In genomic region chr15:79898772-79899171, GRCh38 we compare ENCODE assay signal across 8 cellular contexts. TPM values are rescaled to one million over a fixed set of nuclear protein-coding genes. Genes with fewer than 3 reads are reported as not detected.
DNase-seq lines count a peak whose midpoint lies in the region; ATAC-seq, FAIRE-seq and TF ChIP-seq lines count a peak whose summit lies in the region.
"Not testable (repeated sequence)": the region's sequence is repeated elsewhere in the genome, so short reads cannot be mapped to it uniquely, and the experiment has no call there.

No MANE protein-coding gene starts in this region.

- H2AFZ ChIP-seq in GM23338; astrocyte (ENCODE audit: low read depth, low read length); smooth muscle cell (ENCODE audit: low read depth): not testable (repeated sequence)

- not testable (repeated sequence) for H3K36me3 ChIP-seq in GM23338 (ENCODE audit: insufficient read depth); astrocyte (ENCODE audit: insufficient read depth, low read length); smooth muscle cell (ENCODE audit: low read depth)

- H3K9ac ChIP-seq in astrocyte (ENCODE audit: low read length); smooth muscle cell (ENCODE audit: low read depth): not testable (repeated sequence)

- not testable (repeated sequence) for H3K27ac Mint-ChIP-seq in GM23338; astrocyte (ENCODE audit: unreplicated experiment)
- H3K27ac Mint-ChIP-seq in memory B cell, result peak overlapping the region; percentile 97

- not testable (repeated sequence) for H3K4me3 Mint-ChIP-seq in GM23338; astrocyte (ENCODE audit: unreplicated experiment); memory B cell

- not testable (repeated sequence) for H3F3A ChIP-seq in GM23338 (replicated peaks; ENCODE audit: low read depth)
- peaks cover 24% of the 10 kb centered on the region for H3F3A ChIP-seq in smooth muscle cell (ENCODE audit: low read depth)

- peaks cover 13% of the 10 kb centered on the region for H3K4me1 ChIP-seq in GM23338 (ENCODE audit: insufficient read depth)
- H3K4me1 ChIP-seq in astrocyte (ENCODE audit: insufficient read depth, low read length), result not testable (repeated sequence)
- H3K4me1 ChIP-seq in smooth muscle cell (ENCODE audit: low read depth), result peaks cover 20% of the 10 kb centered on the region

- H3K4me3 ChIP-seq in GM23338; astrocyte (ENCODE audit: insufficient read depth, low read depth, low read length); smooth muscle cell: not testable (repeated sequence)

- FAIRE-seq in astrocyte (lab: Jason Lieb, UNC), result not testable (repeated sequence)

- DNase-seq in AG08396 (ENCODE audit: low spot score) (peak; percentile 16), NOMO-1 (lab: John Stamatoyannopoulos, UW; ENCODE audit: unreplicated experiment in 2 of 2) (peak; percentile 37 to 82), astrocyte (ENCODE audit: low read depth) (peak; percentile 21), fibroblast of peridontal ligament (ENCODE audit: extremely low read depth) (peak; percentile 90)
- not testable (repeated sequence) for DNase-seq in GM23338 (ENCODE audit: low spot score); memory B cell (ENCODE audit: low spot score in 2 of 2); smooth muscle cell (lab: John Stamatoyannopoulos, UW; ENCODE audit: unreplicated experiment)

- H3K27ac ChIP-seq in GM23338 (ENCODE audit: low read depth), result peak overlapping the region; percentile 91; the same call in 1 of the 2 replicates
- peak overlapping the region; percentile 99 for H3K27ac ChIP-seq in VCaP
- not testable (repeated sequence) for H3K27ac ChIP-seq in astrocyte (ENCODE audit: low read depth, low read length)
- peak overlapping the region; percentile 84 for H3K27ac ChIP-seq in smooth muscle cell (ENCODE audit: low read depth)

- not testable (repeated sequence) for H3K9me2 ChIP-seq in GM23338 (ENCODE audit: insufficient read depth)

- H3K9me3 ChIP-seq in astrocyte (ENCODE audit: insufficient read depth, low read depth, low read length); smooth muscle cell (replicated peaks; ENCODE audit: low read depth): not testable (repeated sequence)

- H3K36me3 Mint-ChIP-seq in GM23338 (ENCODE audit: low read depth); astrocyte (ENCODE audit: low read depth, unreplicated experiment); memory B cell: not testable (repeated sequence)

- H3K79me2 ChIP-seq in GM23338 (replicated peaks; ENCODE audit: insufficient read depth) (peaks cover 26% of the 10 kb centered on the region), astrocyte (ENCODE audit: insufficient read depth, low read length) (peaks cover 12% of the 10 kb centered on the region), smooth muscle cell (ENCODE audit: low read depth) (peaks cover 32% of the 10 kb centered on the region)

- not testable (repeated sequence) for H3K27me3 Mint-ChIP-seq in GM23338 (ENCODE audit: insufficient read depth, low read depth, poor library complexity); astrocyte (ENCODE audit: low read depth, unreplicated experiment); memory B cell

- ATAC-seq in GM23338; memory B cell (ENCODE audit: low read depth): not testable (repeated sequence)

- H3K27me3 ChIP-seq in GM23338 (ENCODE audit: insufficient read depth); astrocyte (ENCODE audit: insufficient read depth, low read length); smooth muscle cell (ENCODE audit: low read depth): not testable (repeated sequence)

- not testable (repeated sequence) for H4K20me1 ChIP-seq in GM23338 (replicated peaks; ENCODE audit: insufficient read depth); astrocyte (ENCODE audit: insufficient read depth, low read length); smooth muscle cell (ENCODE audit: low read depth)

- 36% methylated on average over 3 of the region's 3 CpGs for WGBS in smooth muscle cell (ENCODE audit: low lambda C conversion rate)

- H3K4me1 Mint-ChIP-seq in GM23338, result peaks cover 16% of the 10 kb centered on the region; the same call in 2 of the 3 replicates
- H3K4me1 Mint-ChIP-seq in astrocyte (ENCODE audit: low read depth, unreplicated experiment), result not testable (repeated sequence)
- peaks cover 31% of the 10 kb centered on the region for H3K4me1 Mint-ChIP-seq in memory B cell

- H3K4me2 ChIP-seq in GM23338; astrocyte (ENCODE audit: low read length): not testable (repeated sequence)
- peak overlapping the region; percentile 88 for H3K4me2 ChIP-seq in smooth muscle cell

- not testable (repeated sequence) for H3K9me3 Mint-ChIP-seq in GM23338; astrocyte (ENCODE audit: unreplicated experiment); memory B cell

- TF ChIP-seq CTCF in GM23338 (conservative IDR thresholded peaks at IDR 0.05; ENCODE audit: low read depth in 2 of 2); VCaP (conservative IDR thresholded peaks at IDR 0.05); astrocyte (IDR thresholded peaks at IDR 0.05; ENCODE audit: insufficient read depth, low read depth, low read length); smooth muscle cell (IDR thresholded peaks at IDR 0.05; ENCODE audit: borderline replicate concordance, insufficient read depth, poor library complexity, severe bottlenecking): not testable (repeated sequence)

RNA-seq across cellular contexts. Expression of gene MTHFS, which starts 2.0 kb away (rescaled TPM):
- total RNA-seq in GM23338 (2014; rRNA removed; shearing (Covaris generic)), result 33.2 and 36.4 TPM in 2 replicates
- polyA plus RNA-seq in GM23338 (2016; fragmentation: Nextera tagmentation; extraction: Ambion mirVana) (62.0 and 72.4 TPM in 2 replicates), smooth muscle cell (46.7 and 56.0 TPM in 2 replicates)
- total RNA-seq in astrocyte (20.0 TPM in 2 replicates), smooth muscle cell (64.4 and 64.8 TPM in 2 replicates)
